In genomic region chr5:143239877-143240518, GRCh38 we compare ENCODE assay signal across 20 cellular contexts.
DNase-seq lines count a peak whose midpoint lies in the region; ATAC-seq and TF ChIP-seq lines count a peak whose summit lies in the region.
"Had no signal": no experiment of that assay in that cellular context is flagged by ENCODE, and none has a peak within 500 bp of the region (broad histone marks: within the 10 kb centered on the region; RNA-seq: fewer than 3 reads in every experiment).

No MANE protein-coding gene starts in this region.

- no peak for ATAC-seq in GM19467 (IDR thresholded peaks at IDR 0.05; ENCODE audit: unreplicated experiment)
- ATAC-seq: HCT116 had no signal

- H3K4me2 ChIP-seq in mesenchymal stem cell (ENCODE audit: low read length, poor library complexity, severe bottlenecking): no peak overlapping the region
- H3K4me2 ChIP-seq: KMS-11 had no signal

- H3K4me1 ChIP-seq in HEK293 (ENCODE audit: control insufficient read depth, insufficient read depth, low read length): no peaks in the 10 kb centered on the region
- peaks cover 13% of the 10 kb centered on the region for H3K4me1 ChIP-seq in mesenchymal stem cell (ENCODE audit: control insufficient read depth, insufficient read depth, low read depth, low read length)

- no peak overlapping the region for H2BK15ac ChIP-seq in mesenchymal stem cell (ENCODE audit: low read depth, poor library complexity, severe bottlenecking)

- H3K23ac ChIP-seq in mesenchymal stem cell (ENCODE audit: low read length in 2 of 2): peak overlapping the region in 1 of 2 experiments; percentile 40

- no peaks in the 10 kb centered on the region for H3K36me3 ChIP-seq in HEK293 (ENCODE audit: control insufficient read depth in 2 of 2, insufficient read depth in 1 of 2, low read length in 2 of 2)
- H3K36me3 ChIP-seq in mesenchymal stem cell (ENCODE audit: control insufficient read depth in 1 of 2, insufficient read depth in 2 of 2, low read depth in 1 of 2, low read length in 2 of 2): no peaks in the 10 kb centered on the region
- H3K36me3 ChIP-seq: SJSA1 had no signal

- 94% methylated on average over 5 of the region's 5 CpGs for WGBS in mesenchymal stem cell

- peaks cover 2% of the 10 kb centered on the region for H3K79me1 ChIP-seq in mesenchymal stem cell (replicated peaks; ENCODE audit: low read length, poor library complexity, severe bottlenecking)

- H2BK12ac ChIP-seq in mesenchymal stem cell (ENCODE audit: low read length in 2 of 2): peak overlapping the region in 1 of 2 experiments; percentile 59

- no peak overlapping the region for H4K91ac ChIP-seq in mesenchymal stem cell (ENCODE audit: low read length)

- no peak overlapping the region for H2BK5ac ChIP-seq in mesenchymal stem cell (ENCODE audit: low read depth, low read length, poor library complexity, severe bottlenecking)

- no peak overlapping the region for H2AFZ ChIP-seq in mesenchymal stem cell (ENCODE audit: low read depth, low read length)

- H3K27ac ChIP-seq in HEK293 (ENCODE audit: extremely low read depth, low read depth, low read length): no peak overlapping the region
- peak overlapping the region; percentile 27 for H3K27ac ChIP-seq in RWPE1
- no peak overlapping the region for H3K27ac ChIP-seq in mesenchymal stem cell (ENCODE audit: low read length, poor library complexity, severe bottlenecking)
- H3K27ac ChIP-seq: KMS-11, SJSA1 had no signal

- H3K18ac ChIP-seq in mesenchymal stem cell (ENCODE audit: low read depth in 1 of 2, low read length in 2 of 2): peak overlapping the region in 1 of 2 experiments; percentile 37

- H3K9ac ChIP-seq in mesenchymal stem cell (ENCODE audit: low read length): no peak overlapping the region
- H3K9ac ChIP-seq: KMS-11 had no signal

- no peak overlapping the region for H2BK120ac ChIP-seq in mesenchymal stem cell (ENCODE audit: low read depth, low read length)

- H3K9me3 ChIP-seq in HEK293 (ENCODE audit: control insufficient read depth, insufficient read depth, low read depth, low read length) (no peaks in the 10 kb centered on the region), mesenchymal stem cell (ENCODE audit: control insufficient read depth, low read length) (no peaks in the 10 kb centered on the region)
- H3K9me3 ChIP-seq: SJSA1 had no signal

- H3K14ac ChIP-seq in mesenchymal stem cell (ENCODE audit: low read length in 2 of 2): peak overlapping the region in 1 of 2 experiments; percentile 75

- H4K8ac ChIP-seq in mesenchymal stem cell (ENCODE audit: low read length): no peak overlapping the region

- POLR2A ChIA-PET in HEK293 (lab: Yijun Ruan, JAX) (no interaction called here), RWPE1 (lab: Yijun Ruan, JAX; ENCODE audit: low non-redundant PET) (interaction anchor here (0.6 kb wide), 1 partner anchor 26 kb away, joined by 3 read pairs; no protein-coding TSS in a partner anchor)

- CTCF ChIA-PET in HEK293 (lab: Yijun Ruan, JAX): interaction anchor here (0.9 to 1.5 kb wide), 2 partner anchors 20 to 467 kb away, joined by 3 to 4 read pairs; no protein-coding TSS in a partner anchor
- CTCF ChIA-PET in RWPE1 (lab: Yijun Ruan, JAX): interaction anchor here (0.6 kb wide), 1 partner anchor 176 kb away, joined by 4 read pairs; no protein-coding TSS in a partner anchor

- peak overlapping the region; percentile 11 for H2AK5ac ChIP-seq in mesenchymal stem cell (ENCODE audit: low read length, severe bottlenecking)

- H3K27me3 ChIP-seq in mesenchymal stem cell (ENCODE audit: control insufficient read depth in 1 of 2, insufficient read depth in 1 of 2, low read length in 2 of 2): no peaks in the 10 kb centered on the region
- H3K27me3 ChIP-seq: SJSA1 had no signal

- TF ChIP-seq CTCF in HEK293 (tag by site-specific recombination; IDR thresholded peaks at IDR 0.05) (no peak), RWPE1 (conservative IDR thresholded peaks at IDR 0.05; ENCODE audit: low read depth) (no peak)

- peak overlapping the region in 1 of 2 experiments; percentile 73 for H3K4ac ChIP-seq in mesenchymal stem cell (ENCODE audit: low read depth in 1 of 2, low read length in 2 of 2)

- DNase-seq in RWPE1 (ENCODE audit: low spot score): no peak
- peak; percentile 42 for DNase-seq in islet precursor cell
- peak; percentile 71 for DNase-seq in mesenchymal stem cell
- DNase-seq in activated gamma-delta T cell treated with Interleukin-2 at 50 U/mL for 16 hours: no peak
- no peak for DNase-seq in Ammon's horn (ENCODE audit: low spot score)
- DNase-seq: Calu3, GOT3, MM.1S, NCI-H1694, NCI-H2081, NCI-H2171, NCI-H226, NCI-H510A, Right ventricle myocardium superior, T-helper 2 cell had no signal

- H3K4me3 ChIP-seq in HEK293 (ENCODE audit: low read depth, low read length) (no peak overlapping the region), mesenchymal stem cell (ENCODE audit: insufficient read depth in 1 of 2, low read depth in 1 of 2, low read length in 2 of 2) (no peak overlapping the region)
- H3K4me3 ChIP-seq: SJSA1 had no signal

TF ChIP-seq in HEK293, 187 proteins besides CTCF, POLR2A, EP300 and RAD21:
- TF ChIP-seq KLF1 (tag by site-specific recombination; IDR thresholded peaks at IDR 0.05) (no peak), EGR2 (tag by site-specific recombination; IDR thresholded peaks at IDR 0.05; ENCODE audit: low read depth) (peak; percentile 54; the same call in 1 of the 2 replicates), ZFHX2 (tag by site-specific recombination; conservative IDR thresholded peaks at IDR 0.05) (peak; percentile 47)
TF ChIP-seq in HEK293: peak in this region for 2.

Comparison
In these comparisons a context has a peak if more than half of its experiments do, and no peak if none do; other contexts are left out.
1. DNase-seq: peak in islet precursor cell (single experiment) and mesenchymal stem cell (single experiment); none in RWPE1 (single experiment), activated gamma-delta T cell treated with Interleukin-2 at 50 U/mL for 16 hours (single experiment) and Ammon's horn (single experiment).